ENCODE assay signal across 9 cellular contexts in genomic region chr15:90552162-90552928, GRCh38. TPM values are rescaled to one million over a fixed set of nuclear protein-coding genes. Genes with fewer than 3 reads are reported as not detected.
A peak's percentile ranks its signal among the peaks of the same experiment; 100 is the strongest.
DNase-seq lines count a peak whose midpoint lies in the region; ATAC-seq and TF ChIP-seq lines count a peak whose summit lies in the region.
"Had no signal": no experiment of that assay in that cellular context is flagged by ENCODE, and none has a peak within 500 bp of the region (broad histone marks: within the 10 kb centered on the region; RNA-seq: fewer than 3 reads in every experiment).

No MANE protein-coding gene starts in this region.

- TF ChIP-seq POLR2A in adrenal gland (IDR thresholded peaks at IDR 0.05): no peak

- no peak for DNase-seq in CD8-positive, alpha-beta T cell
- DNase-seq in adrenal gland (no peak), hepatocyte (ENCODE audit: low spot score) (no peak), DMS 273 (lab: John Stamatoyannopoulos, UW; ENCODE audit: unreplicated experiment) (no peak)
- DNase-seq in T-helper 2 cell treated with Interferon-gamma antibody and Interleukin-4, amounts not matched to agents 5 μg/mL and 100 μg/mL, for 36 hours (ENCODE audit: low spot score): no peak
- DNase-seq: NCI-H526 treated with DMSO at 0.1 percent for 48 hours had no signal

- H3K4me3 Mint-ChIP-seq in CD8-positive, alpha-beta T cell: no peak overlapping the region
- no peak overlapping the region for H3K4me3 Mint-ChIP-seq in T-helper 2 cell treated with Interferon-gamma antibody and Interleukin-4, amounts not matched to agents 5 μg/mL and 100 μg/mL, for 36 hours

- H3K27ac ChIP-seq in CD8-positive, alpha-beta T cell (ENCODE audit: low read depth, low read length): no peak overlapping the region
- H3K27ac ChIP-seq in adrenal gland: peak overlapping the region; percentile 55 to 89 (median 81)
- H3K27ac ChIP-seq in hepatocyte: peak overlapping the region; percentile 26
- H3K27ac ChIP-seq in skeletal muscle tissue (ENCODE audit: low read depth, low read length): peak overlapping the region; percentile 62

- TF ChIP-seq CTCF in CD8-positive, alpha-beta T cell (IDR thresholded peaks at IDR 0.05): no peak
- TF ChIP-seq CTCF in adrenal gland (IDR thresholded peaks at IDR 0.05) (no peak), hepatocyte (IDR thresholded peaks at IDR 0.05; ENCODE audit: poor library complexity) (no peak)

- peaks cover 63% of the 10 kb centered on the region for H3K4me1 Mint-ChIP-seq in CD8-positive, alpha-beta T cell (ENCODE audit: low read depth)
- peaks cover 38% of the 10 kb centered on the region for H3K4me1 Mint-ChIP-seq in T-helper 2 cell treated with Interferon-gamma antibody and Interleukin-4, amounts not matched to agents 5 μg/mL and 100 μg/mL, for 36 hours (ENCODE audit: low read depth)

- no peak for ATAC-seq in CD8-positive, alpha-beta T cell
- ATAC-seq in GM21576 (IDR thresholded peaks at IDR 0.05; ENCODE audit: unreplicated experiment): no peak
- no peak for ATAC-seq in activated CD4-positive, CD25-positive, alpha-beta regulatory T cell treated with anti-CD3 and anti-CD28 coated beads, Interleukin-2, amount 50 U/mL, for 24 hours

- POLR2A ChIA-PET in CD8-positive, alpha-beta T cell (lab: Charles Lee): no interaction called here

- H3K9me2 ChIP-seq in hepatocyte (replicated peaks; ENCODE audit: insufficient read depth): no peaks in the 10 kb centered on the region

- no peaks in the 10 kb centered on the region for H4K20me1 ChIP-seq in hepatocyte (ENCODE audit: insufficient read depth, poor library complexity, severe bottlenecking)

- 43 to 59% (median 53%) methylated on average over 8 of the region's 8 CpGs for WGBS in adrenal gland, 4 donors
- 86% methylated on average over 8 of the region's 8 CpGs for WGBS in hepatocyte (ENCODE audit: low lambda C conversion rate, missing lambda C conversion rate)

- intact Hi-C loops in CD8-positive, alpha-beta T cell (cut with DNase I, micrococcal nuclease): no loop called here
- intact Hi-C loops in adrenal gland (cut with DNase I): no loop called here

- no peak overlapping the region for H2AFZ ChIP-seq in hepatocyte

- H3K9ac ChIP-seq in skeletal muscle tissue (ENCODE audit: low read depth in 1 of 3, low read length in 3 of 3): peak overlapping the region in 2 of 3 donors; percentile 5 to 44

- no peak overlapping the region for H3K4me2 ChIP-seq in hepatocyte

- H3K36me3 Mint-ChIP-seq in CD8-positive, alpha-beta T cell: peaks cover 50% of the 10 kb centered on the region
- H3K36me3 Mint-ChIP-seq in T-helper 2 cell treated with Interferon-gamma antibody and Interleukin-4, amounts not matched to agents 5 μg/mL and 100 μg/mL, for 36 hours (ENCODE audit: low read depth): peaks cover 58% of the 10 kb centered on the region

- H3K4me3 ChIP-seq in CD8-positive, alpha-beta T cell (ENCODE audit: low read depth, low read length): no peak overlapping the region
- no peak overlapping the region for H3K4me3 ChIP-seq in adrenal gland
- H3K4me3 ChIP-seq in hepatocyte: no peak overlapping the region
- H3K4me3 ChIP-seq in skeletal muscle tissue (ENCODE audit: low read length in 3 of 3): peak overlapping the region in 1 of 3 donors; percentile 24

- peaks cover 21% of the 10 kb centered on the region for H3K4me1 ChIP-seq in CD8-positive, alpha-beta T cell (ENCODE audit: insufficient read depth, low read length)
- H3K4me1 ChIP-seq in adrenal gland (replicated peaks in 1 of 2) (peaks cover 23 to 68% of the 10 kb centered on the region in 2 donors), hepatocyte (ENCODE audit: insufficient read depth) (peaks cover 17% of the 10 kb centered on the region), skeletal muscle tissue (ENCODE audit: control insufficient read depth in 3 of 3, insufficient read depth in 3 of 3, low read length in 3 of 3) (peaks cover 26 to 33% (median 32%) of the 10 kb centered on the region in 3 donors)

- H3K9me3 Mint-ChIP-seq in CD8-positive, alpha-beta T cell: no peaks in the 10 kb centered on the region
- H3K9me3 Mint-ChIP-seq in T-helper 2 cell treated with Interferon-gamma antibody and Interleukin-4, amounts not matched to agents 5 μg/mL and 100 μg/mL, for 36 hours: no peaks in the 10 kb centered on the region

- H3K27me3 ChIP-seq in CD8-positive, alpha-beta T cell (ENCODE audit: insufficient read depth, low read length): no peaks in the 10 kb centered on the region
- no peaks in the 10 kb centered on the region for H3K27me3 ChIP-seq in adrenal gland
- H3K27me3 ChIP-seq in hepatocyte: no peaks in the 10 kb centered on the region
- H3K27me3 ChIP-seq in skeletal muscle tissue (ENCODE audit: control insufficient read depth in 3 of 3, insufficient read depth in 3 of 3, low read length in 3 of 3): no peaks in the 10 kb centered on the region

- CTCF ChIA-PET in CD8-positive, alpha-beta T cell (lab: Charles Lee): interaction anchor here (0.6 kb wide), 1 partner anchor 9 kb away, joined by 3 read pairs; no protein-coding TSS in a partner anchor

- no peaks in the 10 kb centered on the region for H3K36me3 ChIP-seq in CD8-positive, alpha-beta T cell (ENCODE audit: insufficient read depth, low read length)
- H3K36me3 ChIP-seq in adrenal gland (replicated peaks in 1 of 2) (no peaks in the 10 kb centered on the region), hepatocyte (replicated peaks; ENCODE audit: insufficient read depth, low read depth) (no peaks in the 10 kb centered on the region), skeletal muscle tissue (ENCODE audit: control insufficient read depth in 3 of 3, insufficient read depth in 3 of 3, low read length in 3 of 3) (no peaks in the 10 kb centered on the region)

- H3K9me3 ChIP-seq in CD8-positive, alpha-beta T cell (ENCODE audit: low read length): no peaks in the 10 kb centered on the region
- no peaks in the 10 kb centered on the region for H3K9me3 ChIP-seq in adrenal gland (replicated peaks in 1 of 3)
- H3K9me3 ChIP-seq in hepatocyte (ENCODE audit: low read depth): no peaks in the 10 kb centered on the region
- no peaks in the 10 kb centered on the region for H3K9me3 ChIP-seq in skeletal muscle tissue (ENCODE audit: control insufficient read depth in 3 of 3, low read length in 3 of 3)

- H3K27ac Mint-ChIP-seq in CD8-positive, alpha-beta T cell: peak overlapping the region; percentile 22
- no peak overlapping the region for H3K27ac Mint-ChIP-seq in T-helper 2 cell treated with Interferon-gamma antibody and Interleukin-4, amounts not matched to agents 5 μg/mL and 100 μg/mL, for 36 hours

- no peaks in the 10 kb centered on the region for H3K27me3 Mint-ChIP-seq in CD8-positive, alpha-beta T cell (ENCODE audit: low read depth)
- no peaks in the 10 kb centered on the region for H3K27me3 Mint-ChIP-seq in T-helper 2 cell treated with Interferon-gamma antibody and Interleukin-4, amounts not matched to agents 5 μg/mL and 100 μg/mL, for 36 hours (ENCODE audit: low read depth)

- H3K79me2 ChIP-seq in hepatocyte: peaks cover 46% of the 10 kb centered on the region

RNA-seq across cellular contexts. Expression of gene CRTC3, which starts 22.6 kb away (rescaled TPM):
- total RNA-seq in CD8-positive, alpha-beta T cell: 10 to 100 TPM; 74.0 to 77.9 TPM
- total RNA-seq in adrenal gland: 10 to 100 TPM; 24.1 to 46.7 (median 37.3) TPM
- polyA plus RNA-seq in adrenal gland: 10 to 100 TPM; 11.5 to 20.9 (median 19.7) TPM
- 15.3 and 15.7 TPM in 2 replicates for total RNA-seq in hepatocyte
- polyA plus RNA-seq in hepatocyte: 17.6 and 18.5 TPM in 2 replicates
- 23.0 TPM for total RNA-seq in skeletal muscle tissue
